28 cellular contexts compared by ENCODE assay signal in the genomic region with DNA sequence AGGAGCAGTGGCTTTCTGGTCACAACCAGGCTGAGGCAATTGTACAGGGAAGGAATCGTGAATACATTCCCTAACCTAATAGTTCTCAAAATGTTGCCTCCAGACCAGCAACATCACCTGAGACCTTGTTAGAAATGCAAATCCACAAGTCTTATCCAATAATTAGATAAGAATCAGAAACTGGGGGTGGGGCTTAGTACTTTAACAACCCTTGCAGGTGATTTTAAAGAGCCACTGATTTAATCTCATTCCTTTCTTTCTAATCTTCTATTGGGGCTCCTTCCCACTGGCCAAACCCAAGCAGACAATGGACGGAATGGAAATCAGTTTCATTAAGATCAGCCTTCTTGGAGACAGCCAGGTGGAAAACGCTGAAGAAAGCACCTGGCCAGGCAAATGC.
"Had no signal": no experiment of that assay in that cellular context is flagged by ENCODE, and none has a peak within 500 bp of the region (broad histone marks: within the 10 kb centered on the region; RNA-seq: fewer than 3 reads in every experiment).

No MANE protein-coding gene starts in this region.

- H3K27ac ChIP-seq: brain microvascular endothelial cell, esophagus muscularis mucosa, foreskin keratinocyte, gastrocnemius medialis, heart left ventricle had no signal

- DNase-seq: activated CD4-positive, alpha-beta memory T cell treated with anti-CD3 and anti-CD28 coated beads, Interleukin-2, amount 10 ng/mL, durations not matched to agents 7 days and 5 days; activated CD4-positive, alpha-beta T cell treated with anti-CD3 and anti-CD28 coated beads for 36 hours; activated CD4-positive, alpha-beta T cell treated with anti-CD3 and anti-CD28 coated beads, Interleukin-2, amount 10 ng/mL, durations not matched to agents 24 days and 14 days; activated CD4-positive, CD25-positive, alpha-beta regulatory T cell; activated CD4-positive, CD25-positive, alpha-beta regulatory T cell treated with anti-CD3 and anti-CD28 coated beads, Interleukin-2, amount 50 U/mL, for 72 hours; activated CD8-positive, alpha-beta memory T cell treated with anti-CD3 and anti-CD28 coated beads, Interleukin-2, amount 50 U/mL, for 48 hours; activated gamma-delta T cell; activated naive CD4-positive, alpha-beta T cell; activated naive CD4-positive, alpha-beta T cell treated with anti-CD3 and anti-CD28 coated beads, Interleukin-2, amount 10 ng/mL, durations not matched to agents 7 days and 5 days; activated T-cell treated with anti-CD3 and anti-CD28 coated beads for 4 hours; activated T-cell treated with anti-CD3 and anti-CD28 coated beads, Interleukin-2, amount 50 U/mL, for 24 hours; activated T-cell treated with anti-CD3 and anti-CD28 coated beads, Interleukin-2, amount 50 U/mL, for 72 hours; amniotic stem cell; anterior cingulate cortex; brain microvascular endothelial cell; cortex of kidney; dermis blood vessel endothelial cell; effector CD4-positive, alpha-beta T cell; effector memory CD8-positive, alpha-beta T cell; erythroblast; foreskin keratinocyte; gastrocnemius medialis; glutamatergic neuron; heart left ventricle; T-helper 2 cell had no signal

- H3K4me1 Mint-ChIP-seq: activated CD4-positive, alpha-beta memory T cell treated with anti-CD3 and anti-CD28 coated beads, Interleukin-2, amount 10 ng/mL, durations not matched to agents 7 days and 5 days; activated CD4-positive, alpha-beta T cell treated with anti-CD3 and anti-CD28 coated beads for 36 hours; activated CD4-positive, alpha-beta T cell treated with anti-CD3 and anti-CD28 coated beads, Interleukin-2, amount 10 ng/mL, durations not matched to agents 24 days and 14 days; activated naive CD4-positive, alpha-beta T cell treated with anti-CD3 and anti-CD28 coated beads, Interleukin-2, amount 10 ng/mL, durations not matched to agents 7 days and 5 days; central memory CD8-positive, alpha-beta T cell had no signal

- H3K4me1 ChIP-seq: esophagus muscularis mucosa, foreskin keratinocyte, gastrocnemius medialis had no signal

- H3K9me3 ChIP-seq: gastrocnemius medialis had no signal

- H3K27me3 ChIP-seq: brain microvascular endothelial cell, esophagus muscularis mucosa, foreskin keratinocyte, gastrocnemius medialis, heart left ventricle had no signal

- ATAC-seq: activated CD4-positive, alpha-beta T cell treated with anti-CD3 and anti-CD28 coated beads for 36 hours; activated T-cell treated with anti-CD3 and anti-CD28 coated beads, Interleukin-2, amount 50 U/mL, for 72 hours; effector memory CD8-positive, alpha-beta T cell; foreskin keratinocyte; gastrocnemius medialis; heart left ventricle had no signal

- H3K9me3 Mint-ChIP-seq: activated naive CD4-positive, alpha-beta T cell treated with anti-CD3 and anti-CD28 coated beads, Interleukin-2, amount 10 ng/mL, durations not matched to agents 7 days and 5 days had no signal

- H3K36me3 ChIP-seq: brain microvascular endothelial cell, esophagus muscularis mucosa, gastrocnemius medialis, heart left ventricle had no signal

- H3K4me3 Mint-ChIP-seq: activated CD4-positive, alpha-beta memory T cell treated with anti-CD3 and anti-CD28 coated beads, Interleukin-2, amount 10 ng/mL, durations not matched to agents 7 days and 5 days; activated CD4-positive, alpha-beta T cell treated with anti-CD3 and anti-CD28 coated beads for 36 hours; activated CD4-positive, alpha-beta T cell treated with anti-CD3 and anti-CD28 coated beads, Interleukin-2, amount 10 ng/mL, durations not matched to agents 24 days and 14 days; activated naive CD4-positive, alpha-beta T cell treated with anti-CD3 and anti-CD28 coated beads, Interleukin-2, amount 10 ng/mL, durations not matched to agents 7 days and 5 days; activated naive CD8-positive, alpha-beta T cell; activated T-cell treated with anti-CD3 and anti-CD28 coated beads, Interleukin-2, amount 50 U/mL, for 24 hours; activated T-cell treated with anti-CD3 and anti-CD28 coated beads, Interleukin-2, amount 50 U/mL, for 72 hours; central memory CD8-positive, alpha-beta T cell; effector memory CD8-positive, alpha-beta T cell had no signal

- H3K4me3 ChIP-seq: esophagus muscularis mucosa, gastrocnemius medialis, heart left ventricle had no signal

- H3K36me3 Mint-ChIP-seq: activated naive CD4-positive, alpha-beta T cell treated with anti-CD3 and anti-CD28 coated beads, Interleukin-2, amount 10 ng/mL, durations not matched to agents 7 days and 5 days; activated naive CD8-positive, alpha-beta T cell had no signal

- H3K27ac Mint-ChIP-seq: activated CD4-positive, alpha-beta memory T cell treated with anti-CD3 and anti-CD28 coated beads, Interleukin-2, amount 10 ng/mL, durations not matched to agents 7 days and 5 days; activated CD4-positive, alpha-beta T cell treated with anti-CD3 and anti-CD28 coated beads for 36 hours; activated CD4-positive, alpha-beta T cell treated with anti-CD3 and anti-CD28 coated beads, Interleukin-2, amount 10 ng/mL, durations not matched to agents 24 days and 14 days; activated naive CD4-positive, alpha-beta T cell treated with anti-CD3 and anti-CD28 coated beads, Interleukin-2, amount 10 ng/mL, durations not matched to agents 7 days and 5 days; activated naive CD8-positive, alpha-beta T cell; activated T-cell treated with anti-CD3 and anti-CD28 coated beads, Interleukin-2, amount 50 U/mL, for 24 hours; activated T-cell treated with anti-CD3 and anti-CD28 coated beads, Interleukin-2, amount 50 U/mL, for 72 hours; effector memory CD8-positive, alpha-beta T cell had no signal

- H3K27me3 Mint-ChIP-seq: activated CD4-positive, alpha-beta memory T cell treated with anti-CD3 and anti-CD28 coated beads, Interleukin-2, amount 10 ng/mL, durations not matched to agents 7 days and 5 days; activated CD4-positive, alpha-beta T cell treated with anti-CD3 and anti-CD28 coated beads for 36 hours; activated CD4-positive, alpha-beta T cell treated with anti-CD3 and anti-CD28 coated beads, Interleukin-2, amount 10 ng/mL, durations not matched to agents 24 days and 14 days; activated naive CD4-positive, alpha-beta T cell treated with anti-CD3 and anti-CD28 coated beads, Interleukin-2, amount 10 ng/mL, durations not matched to agents 7 days and 5 days; activated naive CD8-positive, alpha-beta T cell; activated T-cell treated with anti-CD3 and anti-CD28 coated beads, Interleukin-2, amount 50 U/mL, for 24 hours; central memory CD8-positive, alpha-beta T cell; effector memory CD8-positive, alpha-beta T cell had no signal
